ENCODE assay signal across 29 cellular contexts in genomic region chrX:13226214-13226613, GRCh38.
"Had no signal": no experiment of that assay in that cellular context is flagged by ENCODE, and none has a peak within 500 bp of the region (broad histone marks: within the 10 kb centered on the region; RNA-seq: fewer than 3 reads in every experiment).

No MANE protein-coding gene starts in this region.

- H3K27ac ChIP-seq: ascending aorta, KMS-11, RWPE1, SJCRH30 had no signal

- ATAC-seq: activated CD8-positive, alpha-beta memory T cell treated with anti-CD3 and anti-CD28 coated beads, Interleukin-2, amount 10 ng/mL, durations not matched to agents 7 days and 5 days; activated naive CD4-positive, alpha-beta T cell treated with anti-CD3 and anti-CD28 coated beads, Interleukin-2, amount 50 U/mL, for 72 hours; activated naive CD8-positive, alpha-beta T cell treated with anti-CD3 and anti-CD28 coated beads, Interleukin-2, amount 50 U/mL, for 24 hours; WTC11 had no signal

- H3K4me2 ChIP-seq: KMS-11 had no signal

- H3K4me3 ChIP-seq: ascending aorta, MG63, SJCRH30 had no signal

- H3K36me3 ChIP-seq: ascending aorta, MG63, SJCRH30 had no signal

- DNase-seq: activated CD4-positive, alpha-beta T cell treated with anti-CD3 and anti-CD28 coated beads for 48 hours; activated CD4-positive, alpha-beta T cell treated with anti-CD3 and anti-CD28 coated beads, Interleukin-2, amount 50 U/mL, for 48 hours; activated CD4-positive, CD25-positive, alpha-beta regulatory T cell treated with anti-CD3 and anti-CD28 coated beads, Interleukin-2, amount 50 U/mL, for 72 hours; activated CD8-positive, alpha-beta memory T cell treated with anti-CD3 and anti-CD28 coated beads, Interleukin-2, amount 10 ng/mL, durations not matched to agents 7 days and 5 days; activated effector memory CD4-positive, alpha-beta T cell treated with anti-CD3 and anti-CD28 coated beads, Interleukin-2, amount 50 U/mL, for 16 hours; activated naive CD4-positive, alpha-beta T cell treated with Interleukin-2 at 50 U/mL for 16 hours; activated naive CD8-positive, alpha-beta T cell treated with anti-CD3 and anti-CD28 coated beads, Interleukin-2, amount 50 U/mL, for 24 hours; activated T-cell treated with anti-CD3 and anti-CD28 coated beads, Interleukin-2, amount 50 U/mL, for 24 hours; amniotic stem cell; MG63; MV-4-11; NCI-H1092 treated with DMSO at 0.1 percent for 48 hours; NCI-H1417 treated with DMSO at 0.1 percent for 48 hours; NCI-H1694; NCI-H2029; NCI-H2107; NCI-H2171 treated with DMSO at 0.1 percent for 48 hours; NCI-H345; NCI-H510A; NCI-H526 treated with DMSO at 0.1 percent for 48 hours; NCI-H82; Right ventricle myocardium superior; SJCRH30; T-helper 9 cell had no signal

- H3K27me3 ChIP-seq: ascending aorta, MG63, SJCRH30 had no signal

- H3K9me3 ChIP-seq: ascending aorta, MG63, SJCRH30 had no signal

- H3K9ac ChIP-seq: KMS-11 had no signal

- H3K4me1 ChIP-seq: ascending aorta had no signal
